In genomic region chr20:12744026-12744425, GRCh38 we compare ENCODE assay signal across 20 cellular contexts.
DNase-seq lines count a peak whose midpoint lies in the region; ATAC-seq and TF ChIP-seq lines count a peak whose summit lies in the region.
"Had no signal": no experiment of that assay in that cellular context is flagged by ENCODE, and none has a peak within 500 bp of the region (broad histone marks: within the 10 kb centered on the region; RNA-seq: fewer than 3 reads in every experiment).

No MANE protein-coding gene starts in this region.

- H3K79me1 ChIP-seq in mesendoderm (ENCODE audit: low read length) = no peaks in the 10 kb centered on the region

- no peak overlapping the region for H3K56ac ChIP-seq in mesendoderm (ENCODE audit: low read length)

- no peak for DNase-seq in Right ventricle myocardium inferior (ENCODE audit: missing footprints)
- DNase-seq in left cardiac atrium = no peak
- no peak for DNase-seq in left ventricle myocardium superior
- DNase-seq in heart left ventricle = no peak
- no peak for DNase-seq in mesendoderm
- DNase-seq in NCI-H2029 (lab: John Stamatoyannopoulos, UW) = no peak
- no peak for DNase-seq in NCI-H146 (lab: John Stamatoyannopoulos, UW)
- DNase-seq: ACHN; AML-193; BE2C; CD4-positive, alpha-beta T cell; CD8-positive, alpha-beta memory T cell; DMS 273 treated with DMSO at 0.1 percent for 48 hours; DMS79 treated with DMSO at 0.1 percent for 48 hours; GF-D8; H9 had no signal

- H3K27ac ChIP-seq in heart left ventricle = no peak overlapping the region
- no peak overlapping the region for H3K27ac ChIP-seq in mesendoderm (ENCODE audit: low read depth, low read length)
- H3K27ac ChIP-seq: 22Rv1; BLaER1 treated with 17β-estradiol and CSF1 and Interleukin-3, amounts not matched to agents 10 nM and 100 nM had no signal

- no peaks in the 10 kb centered on the region for H3K4me1 ChIP-seq in heart left ventricle
- H3K4me1 ChIP-seq in mesendoderm (ENCODE audit: control insufficient read depth, low read depth, low read length) = no peaks in the 10 kb centered on the region
- H3K4me1 ChIP-seq: BE2C; BLaER1 treated with 17β-estradiol and CSF1 and Interleukin-3, amounts not matched to agents 10 nM and 100 nM had no signal

- H4K8ac ChIP-seq in mesendoderm (ENCODE audit: low read depth, low read length) = peak overlapping the region; percentile 76

- H4K5ac ChIP-seq in mesendoderm (ENCODE audit: low read length) = no peak overlapping the region

- H2BK5ac ChIP-seq in mesendoderm (ENCODE audit: low read length) = no peak overlapping the region

- intact Hi-C loops in Right ventricle myocardium inferior (cut with DNase I) = no loop called here
- intact Hi-C loops in left cardiac atrium (cut with DNase I) = no loop called here
- intact Hi-C loops in left ventricle myocardium superior (cut with micrococcal nuclease) = no loop called here
- intact Hi-C loops in heart left ventricle (cut with DNase I) = no loop called here

- H3K36me3 ChIP-seq in heart left ventricle = no peaks in the 10 kb centered on the region
- H3K36me3 ChIP-seq in mesendoderm (ENCODE audit: control insufficient read depth, insufficient read depth, low read length) = no peaks in the 10 kb centered on the region
- H3K36me3 ChIP-seq: BE2C; BLaER1 treated with 17β-estradiol and CSF1 and Interleukin-3, amounts not matched to agents 10 nM and 100 nM had no signal

- no peak overlapping the region for H3K9ac ChIP-seq in mesendoderm (ENCODE audit: low read length)
- H3K9ac ChIP-seq: BLaER1 treated with 17β-estradiol and CSF1 and Interleukin-3, amounts not matched to agents 10 nM and 100 nM had no signal

- H3K4me3 ChIP-seq in heart left ventricle (no peak overlapping the region), mesendoderm (ENCODE audit: low read length) (no peak overlapping the region)
- H3K4me3 ChIP-seq: BLaER1 treated with 17β-estradiol and CSF1 and Interleukin-3, amounts not matched to agents 10 nM and 100 nM; GM23338 had no signal

- H3K18ac ChIP-seq in mesendoderm (ENCODE audit: low read length) = no peak overlapping the region

- WGBS in heart left ventricle, 4 donors = 86 to 91% (median 88%) methylated on average over 2 of the region's 2 CpGs
- WGBS in mesendoderm (ENCODE audit: extremely low coverage, insufficient coverage, low lambda C conversion rate) = no CpG with 5 or more reads among the region's 2 CpGs

- H2BK120ac ChIP-seq in mesendoderm (ENCODE audit: low read depth, low read length) = no peak overlapping the region

- no peak overlapping the region for H2BK15ac ChIP-seq in mesendoderm (replicated peaks; ENCODE audit: low read depth)

- H2AK5ac ChIP-seq in mesendoderm (ENCODE audit: low read length) = no peak overlapping the region

- no peak for TF ChIP-seq CTCF in heart left ventricle (IDR thresholded peaks at IDR 0.05)

- peak; percentile 75 for ATAC-seq in Right ventricle myocardium inferior
- no peak for ATAC-seq in left cardiac atrium
- peak; percentile 61 for ATAC-seq in left ventricle myocardium superior
- ATAC-seq in heart left ventricle = no peak
- ATAC-seq: GM23338, HCT116 had no signal

- no peak for TF ChIP-seq POLR2A in heart left ventricle (IDR thresholded peaks at IDR 0.05)

- no peak overlapping the region for H3K4me2 ChIP-seq in mesendoderm (ENCODE audit: low read length)
- H3K4me2 ChIP-seq: BLaER1 treated with 17β-estradiol and CSF1 and Interleukin-3, amounts not matched to agents 10 nM and 100 nM; GM23338 had no signal

- no peaks in the 10 kb centered on the region for H3K9me3 ChIP-seq in heart left ventricle
- H3K9me3 ChIP-seq: BE2C; BLaER1 treated with 17β-estradiol and CSF1 and Interleukin-3, amounts not matched to agents 10 nM and 100 nM had no signal

- no peak overlapping the region for H3K4ac ChIP-seq in mesendoderm (ENCODE audit: low read depth, low read length)

- no peaks in the 10 kb centered on the region for H3K79me2 ChIP-seq in mesendoderm (ENCODE audit: control insufficient read depth, insufficient read depth, low read length)

- no peaks in the 10 kb centered on the region for H3K27me3 ChIP-seq in heart left ventricle
- H3K27me3 ChIP-seq in mesendoderm (ENCODE audit: insufficient read depth, low read length, poor library complexity) = no peaks in the 10 kb centered on the region
- H3K27me3 ChIP-seq: BE2C; BLaER1 treated with 17β-estradiol and CSF1 and Interleukin-3, amounts not matched to agents 10 nM and 100 nM had no signal

- H3K23ac ChIP-seq in mesendoderm (ENCODE audit: low read length) = no peak overlapping the region

Comparison
In these comparisons a context has a peak if more than half of its experiments do, and no peak if none do; other contexts are left out.
1. ATAC-seq: peak in Right ventricle myocardium inferior (single experiment) and left ventricle myocardium superior (single experiment); none in left cardiac atrium (0 of 2) and heart left ventricle (0 of 4).